ENCODE assay signal across 9 cellular contexts in the genomic region with DNA sequence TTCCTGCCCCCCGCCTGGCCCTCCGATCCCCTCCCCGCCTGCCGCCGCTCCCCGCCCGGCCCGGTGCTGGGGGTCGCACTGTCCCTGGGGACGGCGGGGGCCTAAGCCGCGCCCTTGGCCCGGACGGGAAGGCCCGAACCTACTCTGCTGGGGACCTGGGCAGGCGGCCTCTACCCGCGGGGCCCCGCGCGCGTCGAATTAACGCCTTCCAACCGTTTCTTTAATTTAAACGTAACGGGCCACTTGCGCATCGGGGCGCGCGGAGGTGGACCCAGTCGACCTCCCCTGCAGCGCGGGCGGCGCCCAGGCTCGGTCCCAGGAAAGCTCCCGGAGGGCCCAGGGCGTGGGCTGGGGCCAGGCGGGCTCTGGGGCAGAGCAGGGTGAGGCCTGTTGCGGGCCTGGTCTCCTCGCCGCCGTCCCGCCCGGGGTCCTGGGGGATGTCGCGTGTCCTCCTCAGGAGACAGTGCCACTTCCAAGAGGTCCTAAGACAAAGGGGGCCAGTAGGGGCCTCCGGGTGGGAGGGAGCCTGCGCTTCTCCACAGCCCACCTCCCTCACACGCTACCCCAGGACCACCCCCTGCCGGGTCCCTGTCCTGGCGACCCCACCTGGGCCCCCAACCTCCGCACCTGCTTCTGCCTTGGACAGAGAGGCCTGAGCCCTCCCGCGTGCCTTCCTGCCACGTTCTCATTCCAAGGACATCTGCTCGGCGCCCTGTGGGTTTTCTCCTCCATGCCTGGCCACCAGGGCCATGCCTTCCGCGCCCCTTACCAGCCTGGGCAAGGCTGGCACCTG. TPM values are rescaled to one million over a fixed set of nuclear protein-coding genes. Genes with fewer than 3 reads are reported as not detected.
DNase-seq lines count a peak whose midpoint lies in the region; ATAC-seq and TF ChIP-seq lines count a peak whose summit lies in the region.
"Had no signal": no experiment of that assay in that cellular context is flagged by ENCODE, and none has a peak within 500 bp of the region (broad histone marks: within the 10 kb centered on the region; RNA-seq: fewer than 3 reads in every experiment).

No MANE protein-coding gene starts in this region.

- no peak overlapping the region for H3K9ac ChIP-seq in trophoblast cell (ENCODE audit: low read length)

- 27% methylated on average over 6 of the region's 63 CpGs for WGBS in esophagus muscularis mucosa
- no CpG with 5 or more reads among the region's 63 CpGs for WGBS in trophoblast cell (ENCODE audit: extremely low coverage, insufficient coverage, insufficient read length)

- H3K27ac ChIP-seq in CD4-positive, alpha-beta memory T cell (ENCODE audit: low read depth, low read length): no peak overlapping the region
- no peak overlapping the region for H3K27ac ChIP-seq in esophagus muscularis mucosa (replicated peaks in 1 of 4)
- no peak overlapping the region for H3K27ac ChIP-seq in trophoblast cell (ENCODE audit: low read depth, low read length)
- H3K27ac ChIP-seq: epithelial cell of prostate had no signal

- H3K18ac ChIP-seq in trophoblast cell (ENCODE audit: low read length): no peak overlapping the region

- TF ChIP-seq EP300 in esophagus muscularis mucosa (IDR thresholded peaks at IDR 0.05): no peak

- no peak overlapping the region for H4K91ac ChIP-seq in trophoblast cell (ENCODE audit: low read depth, low read length)

- peaks cover 27 to 32% of the 10 kb centered on the region in 2 donors for H3K27me3 Mint-ChIP-seq in CD4-positive, alpha-beta memory T cell
- peaks cover 9% of the 10 kb centered on the region for H3K27me3 Mint-ChIP-seq in endothelial cell (ENCODE audit: unreplicated experiment)

- H3K23ac ChIP-seq in trophoblast cell (ENCODE audit: low read length): no peak overlapping the region

- DNase-seq in CD4-positive, alpha-beta memory T cell: peak in 1 of 5 donors; percentile 9
- DNase-seq in esophagus muscularis mucosa (ENCODE audit: extremely low spot score): no peak
- no peak for DNase-seq in trophoblast cell
- DNase-seq in stimulated activated CD4-positive, alpha-beta T cell treated with anti-CD3 and anti-CD28 coated beads, Interleukin-4, amount 100 ng/mL, for 1 hour: no peak
- no peak for DNase-seq in NCI-H2196 (lab: John Stamatoyannopoulos, UW; ENCODE audit: unreplicated experiment)
- no peak for DNase-seq in endothelial cell (ENCODE audit: low spot score)
- no peak for DNase-seq in activated CD4-positive, alpha-beta T cell treated with anti-CD3 and anti-CD28 coated beads, Interleukin-2, amount 50 U/mL, for 48 hours

- H3K36me3 ChIP-seq in CD4-positive, alpha-beta memory T cell (ENCODE audit: insufficient read depth, low read length): no peaks in the 10 kb centered on the region
- no peaks in the 10 kb centered on the region for H3K36me3 ChIP-seq in esophagus muscularis mucosa
- H3K36me3 ChIP-seq in trophoblast cell (ENCODE audit: control insufficient read depth in 1 of 2, insufficient read depth in 2 of 2, low read length in 2 of 2): no peaks in the 10 kb centered on the region

- peaks cover 0 to 14% (median 6%) of the 10 kb centered on the region in 8 donors for H3K9me3 Mint-ChIP-seq in CD4-positive, alpha-beta memory T cell
- peaks cover 6% of the 10 kb centered on the region for H3K9me3 Mint-ChIP-seq in endothelial cell (ENCODE audit: unreplicated experiment)

- peak overlapping the region in 1 of 7 donors; percentile 82 for H3K27ac Mint-ChIP-seq in CD4-positive, alpha-beta memory T cell
- no peak overlapping the region for H3K27ac Mint-ChIP-seq in endothelial cell (ENCODE audit: unreplicated experiment)

- H2BK5ac ChIP-seq in trophoblast cell (ENCODE audit: low read depth, low read length, poor library complexity): no peak overlapping the region

- peaks cover 0 to 3% of the 10 kb centered on the region in 2 donors for H3K36me3 Mint-ChIP-seq in CD4-positive, alpha-beta memory T cell
- H3K36me3 Mint-ChIP-seq in endothelial cell (ENCODE audit: low read depth, unreplicated experiment): peaks cover 3% of the 10 kb centered on the region

- peak; percentile 16 for ATAC-seq in HG03025 (IDR thresholded peaks at IDR 0.05; ENCODE audit: low FRiP score, unreplicated experiment)

- POLR2A ChIA-PET in CD4-positive, alpha-beta memory T cell (lab: Charles Lee; ENCODE audit: partially characterized antibody): no interaction called here

- H2AK5ac ChIP-seq in trophoblast cell (ENCODE audit: low read length): no peak overlapping the region

- H4K8ac ChIP-seq in trophoblast cell (ENCODE audit: low read depth, low read length): no peak overlapping the region

- H4K12ac ChIP-seq in trophoblast cell (ENCODE audit: low read depth, low read length): no peak overlapping the region

- no peak overlapping the region for H2AFZ ChIP-seq in trophoblast cell (ENCODE audit: insufficient read depth, low read length, poor library complexity)

- no peaks in the 10 kb centered on the region for H3K79me1 ChIP-seq in trophoblast cell (ENCODE audit: low read length)

- CTCF ChIA-PET in CD4-positive, alpha-beta memory T cell (lab: Charles Lee; ENCODE audit: partially characterized antibody): no interaction called here

- H3K4me3 Mint-ChIP-seq in CD4-positive, alpha-beta memory T cell: peak overlapping the region in 6 of 8 donors; percentile 31 to 68 (median 62)
- no peak overlapping the region for H3K4me3 Mint-ChIP-seq in endothelial cell (ENCODE audit: unreplicated experiment)

- no peak overlapping the region for H2BK12ac ChIP-seq in trophoblast cell (ENCODE audit: low read length)

- no peaks in the 10 kb centered on the region for H3K9me3 ChIP-seq in CD4-positive, alpha-beta memory T cell (ENCODE audit: control insufficient read depth in 1 of 2, low read length in 2 of 2)
- H3K9me3 ChIP-seq in esophagus muscularis mucosa (peaks cover 0 to 8% (median 5%) of the 10 kb centered on the region in 4 donors), trophoblast cell (ENCODE audit: insufficient read depth, low read depth, low read length) (peaks cover 19% of the 10 kb centered on the region)

- peaks cover 14% of the 10 kb centered on the region for H3K4me1 ChIP-seq in CD4-positive, alpha-beta memory T cell (ENCODE audit: insufficient read depth, low read length)
- H3K4me1 ChIP-seq in esophagus muscularis mucosa: peaks cover 20 to 35% (median 27%) of the 10 kb centered on the region in 4 donors
- H3K4me1 ChIP-seq in trophoblast cell (ENCODE audit: control insufficient read depth in 1 of 2, insufficient read depth in 2 of 2, low read length in 2 of 2): peaks cover 0 to 2% of the 10 kb centered on the region in 2 experiments

- intact Hi-C loops in CD4-positive, alpha-beta memory T cell (cut with micrococcal nuclease): no loop called here
- intact Hi-C loops in esophagus muscularis mucosa (cut with DNase I): no loop called here

- peaks cover 28% of the 10 kb centered on the region for H3K27me3 ChIP-seq in CD4-positive, alpha-beta memory T cell (ENCODE audit: insufficient read depth, low read length)
- H3K27me3 ChIP-seq in esophagus muscularis mucosa (peaks cover 4 to 58% (median 27%) of the 10 kb centered on the region in 4 donors), trophoblast cell (ENCODE audit: insufficient read depth, low read length) (peaks cover 35% of the 10 kb centered on the region)

- peak overlapping the region; percentile 52 for H3K4me2 ChIP-seq in trophoblast cell (ENCODE audit: low read length)

- H3K14ac ChIP-seq in trophoblast cell (ENCODE audit: low read length): no peak overlapping the region

- H3K79me2 ChIP-seq in trophoblast cell (ENCODE audit: control insufficient read depth, insufficient read depth, low read length, poor library complexity): no peaks in the 10 kb centered on the region

- no peak overlapping the region for H2BK120ac ChIP-seq in trophoblast cell (ENCODE audit: insufficient read depth, low read length, poor library complexity)

- no peak overlapping the region for H3K4ac ChIP-seq in trophoblast cell (ENCODE audit: low read depth, low read length)

- TF ChIP-seq POLR2A in esophagus muscularis mucosa (IDR thresholded peaks at IDR 0.05; ENCODE audit: low read depth): no peak

- TF ChIP-seq CTCF in esophagus muscularis mucosa (IDR thresholded peaks at IDR 0.05): no peak
- TF ChIP-seq CTCF in endothelial cell (IDR thresholded peaks at IDR 0.05; ENCODE audit: unreplicated experiment): no peak

- H3K4me3 ChIP-seq in CD4-positive, alpha-beta memory T cell (ENCODE audit: low read length in 2 of 2): no peak overlapping the region
- H3K4me3 ChIP-seq in esophagus muscularis mucosa (peak overlapping the region; percentile 49 to 57 (median 52)), trophoblast cell (ENCODE audit: low read depth, low read length) (peak overlapping the region; percentile 54)

- peaks cover 3 to 21% (median 11%) of the 10 kb centered on the region in 4 donors for H3K4me1 Mint-ChIP-seq in CD4-positive, alpha-beta memory T cell
- no peaks in the 10 kb centered on the region for H3K4me1 Mint-ChIP-seq in endothelial cell (ENCODE audit: unreplicated experiment)

RNA-seq across cellular contexts. Expression of a gene that starts 0.7 kb away (rescaled TPM):
- total RNA-seq in CD4-positive, alpha-beta memory T cell: 1 to 10 TPM; 1.7 to 1.8 TPM
- 1 to 10 TPM; 1.9 to 2.6 TPM for polyA plus RNA-seq in CD4-positive, alpha-beta memory T cell
- total RNA-seq in esophagus muscularis mucosa: 1 to 10 TPM; 2.1 to 3.1 (median 3.1) TPM
- polyA plus RNA-seq in trophoblast cell (2013): not detected in 2 replicates
- total RNA-seq in endothelial cell (ENCODE audit: unreplicated experiment): 0.18 TPM

Comparison
In these comparisons a context has a peak if more than half of its experiments do, and no peak if none do; other contexts are left out.
1. H3K4me3 ChIP-seq: peak in esophagus muscularis mucosa (4 of 4) and trophoblast cell (single experiment); none in CD4-positive, alpha-beta memory T cell (0 of 2).